In genomic region chr6:25410102-25410501, GRCh38 we compare ENCODE assay signal across 14 cellular contexts.
DNase-seq lines count a peak whose midpoint lies in the region; TF ChIP-seq lines count a peak whose summit lies in the region.
"Had no signal": no experiment of that assay in that cellular context is flagged by ENCODE, and none has a peak within 500 bp of the region (broad histone marks: within the 10 kb centered on the region; RNA-seq: fewer than 3 reads in every experiment).

No MANE protein-coding gene starts in this region.

- no peaks in the 10 kb centered on the region for H3K36me3 Mint-ChIP-seq in activated naive CD4-positive, alpha-beta T cell treated with anti-CD3 and anti-CD28 coated beads, Interleukin-2, amount 10 ng/mL, durations not matched to agents 7 days and 5 days
- H3K36me3 Mint-ChIP-seq in T-helper 1 cell treated with Interleukin-12 subunit alpha and Interleukin-12 subunit beta and Interleukin-4 antibody, amounts not matched to agents 30 μg/mL and 1 μg/mL, for 36 hours (ENCODE audit: low read depth): peaks cover 6% of the 10 kb centered on the region

- no peak for DNase-seq in activated naive CD4-positive, alpha-beta T cell treated with anti-CD3 and anti-CD28 coated beads, Interleukin-2, amount 10 ng/mL, durations not matched to agents 7 days and 5 days
- no peak for DNase-seq in activated naive CD4-positive, alpha-beta T cell treated with Interleukin-2 at 50 U/mL for 16 hours
- DNase-seq in NCI-H2171 treated with DMSO at 0.1 percent for 48 hours (lab: John Stamatoyannopoulos, UW): no peak
- DNase-seq in cardiac septum (ENCODE audit: low spot score): no peak
- DNase-seq in right atrium auricular region (ENCODE audit: low spot score): no peak
- DNase-seq: activated CD4-positive, alpha-beta T cell treated with anti-CD3 and anti-CD28 coated beads for 48 hours; foreskin keratinocyte; NCI-H2081; nephron progenitor cell; retina had no signal

- peak overlapping the region in 1 of 2 donors; percentile 14 for H3K9ac ChIP-seq in duodenal mucosa (ENCODE audit: low read depth in 1 of 2, low read length in 2 of 2)

- H3K9me3 ChIP-seq in duodenal mucosa (ENCODE audit: control insufficient read depth in 1 of 2, low read length in 2 of 2) (no peaks in the 10 kb centered on the region), thymus (ENCODE audit: control insufficient read depth) (no peaks in the 10 kb centered on the region), right atrium auricular region (no peaks in the 10 kb centered on the region)
- H3K9me3 ChIP-seq: thyroid gland had no signal

- peaks cover 34 to 64% of the 10 kb centered on the region in 2 donors for H3K4me1 ChIP-seq in duodenal mucosa (ENCODE audit: control insufficient read depth in 1 of 2, insufficient read depth in 2 of 2, low read length in 2 of 2)
- H3K4me1 ChIP-seq in thymus (ENCODE audit: control insufficient read depth, insufficient read depth, low read length): peaks cover 51% of the 10 kb centered on the region
- H3K4me1 ChIP-seq in right atrium auricular region: peaks cover 0 to 29% of the 10 kb centered on the region in 2 donors

- no peaks in the 10 kb centered on the region for H3K27me3 Mint-ChIP-seq in activated naive CD4-positive, alpha-beta T cell treated with anti-CD3 and anti-CD28 coated beads, Interleukin-2, amount 10 ng/mL, durations not matched to agents 7 days and 5 days
- no peaks in the 10 kb centered on the region for H3K27me3 Mint-ChIP-seq in T-helper 1 cell treated with Interleukin-12 subunit alpha and Interleukin-12 subunit beta and Interleukin-4 antibody, amounts not matched to agents 30 μg/mL and 1 μg/mL, for 36 hours (ENCODE audit: low read depth)

- WGBS in thymus: 82% methylated on average over 1 of the region's 1 CpG

- CTCF ChIA-PET in activated naive CD4-positive, alpha-beta T cell treated with anti-CD3 and anti-CD28 coated beads, Interleukin-2, amount 10 ng/mL, durations not matched to agents 7 days and 5 days (lab: Charles Lee): interaction anchor here (0.6 kb wide), 1 partner anchor 368 kb away, joined by 5 read pairs; no protein-coding TSS in a partner anchor

- no peak overlapping the region for H3K27ac ChIP-seq in duodenal mucosa (ENCODE audit: low read depth, low read length)
- peak overlapping the region; percentile 47 for H3K27ac ChIP-seq in thymus (ENCODE audit: low read depth)
- H3K27ac ChIP-seq in right atrium auricular region: no peak overlapping the region
- H3K27ac ChIP-seq: foreskin keratinocyte, thyroid gland had no signal

- intact Hi-C loops in cardiac septum (cut with DNase I): no loop called here

- H3K9me3 Mint-ChIP-seq in activated naive CD4-positive, alpha-beta T cell treated with anti-CD3 and anti-CD28 coated beads, Interleukin-2, amount 10 ng/mL, durations not matched to agents 7 days and 5 days: no peaks in the 10 kb centered on the region
- H3K9me3 Mint-ChIP-seq in T-helper 1 cell treated with Interleukin-12 subunit alpha and Interleukin-12 subunit beta and Interleukin-4 antibody, amounts not matched to agents 30 μg/mL and 1 μg/mL, for 36 hours: no peaks in the 10 kb centered on the region
- H3K9me3 Mint-ChIP-seq: nephron progenitor cell had no signal

- H3K4me3 ChIP-seq in duodenal mucosa (ENCODE audit: low read depth in 1 of 2, low read length in 2 of 2) (peak overlapping the region; percentile 18 to 46), thymus (ENCODE audit: low read length) (no peak overlapping the region), right atrium auricular region (no peak overlapping the region)
- H3K4me3 ChIP-seq: thyroid gland had no signal

- H3K36me3 ChIP-seq in duodenal mucosa (ENCODE audit: control insufficient read depth in 1 of 2, insufficient read depth in 2 of 2, low read length in 2 of 2) (no peaks in the 10 kb centered on the region), thymus (ENCODE audit: control insufficient read depth, insufficient read depth) (no peaks in the 10 kb centered on the region), right atrium auricular region (no peaks in the 10 kb centered on the region)
- H3K36me3 ChIP-seq: thyroid gland had no signal

- peaks cover 40% of the 10 kb centered on the region for H3K4me1 Mint-ChIP-seq in activated naive CD4-positive, alpha-beta T cell treated with anti-CD3 and anti-CD28 coated beads, Interleukin-2, amount 10 ng/mL, durations not matched to agents 7 days and 5 days
- peaks cover 25% of the 10 kb centered on the region for H3K4me1 Mint-ChIP-seq in T-helper 1 cell treated with Interleukin-12 subunit alpha and Interleukin-12 subunit beta and Interleukin-4 antibody, amounts not matched to agents 30 μg/mL and 1 μg/mL, for 36 hours (ENCODE audit: low read depth)

- peak overlapping the region; percentile 62 for H3K4me3 Mint-ChIP-seq in activated naive CD4-positive, alpha-beta T cell treated with anti-CD3 and anti-CD28 coated beads, Interleukin-2, amount 10 ng/mL, durations not matched to agents 7 days and 5 days
- H3K4me3 Mint-ChIP-seq in T-helper 1 cell treated with Interleukin-12 subunit alpha and Interleukin-12 subunit beta and Interleukin-4 antibody, amounts not matched to agents 30 μg/mL and 1 μg/mL, for 36 hours: peak overlapping the region; percentile 51
- H3K4me3 Mint-ChIP-seq: nephron progenitor cell had no signal

- H3K27me3 ChIP-seq in duodenal mucosa (ENCODE audit: control insufficient read depth in 1 of 2, insufficient read depth in 2 of 2, low read length in 2 of 2) (no peaks in the 10 kb centered on the region), thymus (ENCODE audit: control insufficient read depth, insufficient read depth) (no peaks in the 10 kb centered on the region), right atrium auricular region (no peaks in the 10 kb centered on the region)
- H3K27me3 ChIP-seq: foreskin keratinocyte, thyroid gland had no signal

- TF ChIP-seq CTCF in right atrium auricular region (IDR thresholded peaks at IDR 0.05): no peak

- peak overlapping the region; percentile 85 for H3K27ac Mint-ChIP-seq in activated naive CD4-positive, alpha-beta T cell treated with anti-CD3 and anti-CD28 coated beads, Interleukin-2, amount 10 ng/mL, durations not matched to agents 7 days and 5 days
- peak overlapping the region; percentile 69 for H3K27ac Mint-ChIP-seq in T-helper 1 cell treated with Interleukin-12 subunit alpha and Interleukin-12 subunit beta and Interleukin-4 antibody, amounts not matched to agents 30 μg/mL and 1 μg/mL, for 36 hours
- H3K27ac Mint-ChIP-seq: nephron progenitor cell had no signal

Comparison
In these comparisons a context has a peak if more than half of its experiments do, and no peak if none do; other contexts are left out.
1. H3K4me3 ChIP-seq: peak in duodenal mucosa (2 of 2); none in thymus (single experiment) and right atrium auricular region (0 of 2).